In the genomic region with DNA sequence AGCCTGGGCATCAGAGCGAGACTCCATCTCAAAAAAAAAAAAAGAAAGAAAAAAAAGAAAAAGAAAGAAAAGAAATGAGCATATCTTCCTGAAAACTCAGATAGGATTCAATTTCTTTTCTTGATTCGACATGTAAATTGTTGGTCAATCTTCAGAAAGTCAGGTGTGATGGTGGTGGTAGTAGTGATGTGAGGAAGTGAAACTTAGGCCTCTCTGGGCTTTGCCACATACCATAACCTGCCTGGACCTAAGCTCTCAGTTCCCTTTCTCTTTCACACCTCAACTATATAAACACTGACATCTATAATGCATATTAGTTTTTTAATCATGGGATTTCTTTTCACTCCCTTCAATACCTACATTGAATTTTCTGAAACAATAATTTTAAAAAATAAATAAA, we compare ENCODE assay signal across 13 cellular contexts.
DNase-seq lines count a peak whose midpoint lies in the region; ATAC-seq and TF ChIP-seq lines count a peak whose summit lies in the region.
"Had no signal": no experiment of that assay in that cellular context is flagged by ENCODE, and none has a peak within 500 bp of the region (broad histone marks: within the 10 kb centered on the region; RNA-seq: fewer than 3 reads in every experiment).

No MANE protein-coding gene starts in this region.

- H3K27me3 Mint-ChIP-seq in Caco-2 (ENCODE audit: insufficient read depth, unreplicated experiment), result peaks cover 3% of the 10 kb centered on the region

- POLR2A ChIA-PET in Caco-2 (lab: Charles Lee), result no interaction called here

- no peaks in the 10 kb centered on the region for H3K36me3 Mint-ChIP-seq in Caco-2 (ENCODE audit: insufficient read depth, unreplicated experiment)
- H3K36me3 Mint-ChIP-seq: mesothelial cell of epicardium had no signal

- H3K4me3 ChIP-seq in mucosa of descending colon (no peak overlapping the region), Caco-2 (ENCODE audit: low read depth, low read length) (no peak overlapping the region)
- H3K4me3 ChIP-seq: sigmoid colon had no signal

- H3K4me1 Mint-ChIP-seq in Caco-2 (ENCODE audit: low read depth, unreplicated experiment), result peaks cover 10% of the 10 kb centered on the region

- H3K9me3 ChIP-seq in mucosa of descending colon (no peaks in the 10 kb centered on the region), Caco-2 (no peaks in the 10 kb centered on the region)
- H3K9me3 ChIP-seq: sigmoid colon had no signal

- H3K4me1 ChIP-seq in mucosa of descending colon (ENCODE audit: low read depth), result no peaks in the 10 kb centered on the region
- peaks cover 6% of the 10 kb centered on the region; the same call in 1 of the 2 replicates for H3K4me1 ChIP-seq in Caco-2
- H3K4me1 ChIP-seq: sigmoid colon had no signal

- H3K27ac Mint-ChIP-seq in Caco-2 (ENCODE audit: unreplicated experiment), result no peak overlapping the region
- H3K27ac Mint-ChIP-seq: mesothelial cell of epicardium had no signal

- H3K36me3 ChIP-seq in mucosa of descending colon (ENCODE audit: low read depth) (no peaks in the 10 kb centered on the region), Caco-2 (ENCODE audit: control insufficient read depth, insufficient read depth, low read length) (no peaks in the 10 kb centered on the region)
- H3K36me3 ChIP-seq: sigmoid colon had no signal

- DNase-seq in mucosa of descending colon (no peak), Kasumi-1 (lab: John Stamatoyannopoulos, UW) (no peak), NCI-H1694 (lab: John Stamatoyannopoulos, UW) (no peak), Caco-2 (no peak), NCI-H2171 (lab: John Stamatoyannopoulos, UW) (no peak)
- DNase-seq: DMS 273 treated with DMSO at 0.1 percent for 48 hours; effector memory CD4-positive, alpha-beta T cell; NCI-H510A; sigmoid colon had no signal

- no TSS peak for BruUV-seq in Caco-2 (replicated peaks; lab: Mats Ljungman, UMichigan)

- no peaks in the 10 kb centered on the region for H3K27me3 ChIP-seq in Caco-2 (replicated peaks; ENCODE audit: control insufficient read depth, insufficient read depth, low read length)
- H3K27me3 ChIP-seq: sigmoid colon had no signal

- TF ChIP-seq CTCF in mucosa of descending colon (IDR thresholded peaks at IDR 0.05) (no peak), Caco-2 (IDR thresholded peaks at IDR 0.05; ENCODE audit: insufficient read depth in 1 of 2, low read depth in 1 of 2, low read length in 1 of 2, severe bottlenecking in 1 of 2, unreplicated experiment in 1 of 2) (no peak)

- intact Hi-C loops in mucosa of descending colon (cut with DNase I, micrococcal nuclease) (no loop called here), Caco-2 (cut with micrococcal nuclease; ENCODE audit: unreplicated experiment) (no loop called here)

- CTCF ChIA-PET in Caco-2 (lab: Charles Lee), result no interaction called here

- no peaks in the 10 kb centered on the region for H3K9me3 Mint-ChIP-seq in Caco-2 (ENCODE audit: unreplicated experiment)
- H3K9me3 Mint-ChIP-seq: mesothelial cell of epicardium had no signal

- no peak overlapping the region for H3K4me3 Mint-ChIP-seq in Caco-2 (ENCODE audit: unreplicated experiment)
- H3K4me3 Mint-ChIP-seq: mesothelial cell of epicardium had no signal

- ATAC-seq in GM19035 (IDR thresholded peaks at IDR 0.05; ENCODE audit: unreplicated experiment) (peak; percentile 99), GM21786 (IDR thresholded peaks at IDR 0.05; ENCODE audit: unreplicated experiment) (peak; percentile 99), HG03175 (IDR thresholded peaks at IDR 0.05; ENCODE audit: unreplicated experiment) (peak; percentile 99), mucosa of descending colon (peak; percentile 30)

Comparison
In these comparisons a context has a peak if more than half of its experiments do, and no peak if none do; other contexts are left out.
1. ATAC-seq: peak in every context shown above with its lines; median percentile 99 in GM19035; 99 in GM21786; 99 in HG03175; 30 in mucosa of descending colon.